18 cellular contexts compared by ENCODE assay signal in genomic region chr3:122826315-122826714, GRCh38. TPM values are rescaled to one million over a fixed set of nuclear protein-coding genes. Genes with fewer than 3 reads are reported as not detected.
DNase-seq lines count a peak whose midpoint lies in the region; ATAC-seq and TF ChIP-seq lines count a peak whose summit lies in the region.
"Had no signal": no experiment of that assay in that cellular context is flagged by ENCODE, and none has a peak within 500 bp of the region (broad histone marks: within the 10 kb centered on the region; RNA-seq: fewer than 3 reads in every experiment).

No MANE protein-coding gene starts in this region.

- H3K4me1 ChIP-seq in psoas muscle, result peaks cover 8% of the 10 kb centered on the region
- no peaks in the 10 kb centered on the region for H3K4me1 ChIP-seq in upper lobe of right lung
- H3K4me1 ChIP-seq in effector memory CD4-positive, alpha-beta T cell (ENCODE audit: control insufficient read depth, insufficient read depth, low read length, poor library complexity, severe bottlenecking), result no peaks in the 10 kb centered on the region
- H3K4me1 ChIP-seq: BLaER1, Caco-2, HAP-1 had no signal

- intact Hi-C loops in psoas muscle (cut with DNase I), result no loop called here
- intact Hi-C loops in upper lobe of right lung (cut with DNase I), result no loop called here

- H3K27ac ChIP-seq in psoas muscle (peak overlapping the region; percentile 79), upper lobe of right lung (no peak overlapping the region)
- no peak overlapping the region for H3K27ac ChIP-seq in effector memory CD4-positive, alpha-beta T cell (ENCODE audit: insufficient read depth, low read length, poor library complexity, severe bottlenecking)
- H3K27ac ChIP-seq: 22Rv1, BLaER1, HL-60 had no signal

- no peaks in the 10 kb centered on the region for H3K9me3 ChIP-seq in psoas muscle
- H3K9me3 ChIP-seq in upper lobe of right lung, result no peaks in the 10 kb centered on the region
- H3K9me3 ChIP-seq in effector memory CD4-positive, alpha-beta T cell (ENCODE audit: control insufficient read depth, low read length), result no peaks in the 10 kb centered on the region
- H3K9me3 ChIP-seq: BLaER1, Caco-2, HAP-1 had no signal

- DNase-seq in NCI-H1105 treated with DMSO at 0.1 percent for 48 hours (lab: John Stamatoyannopoulos, UW), result peak; percentile 11
- no peak for DNase-seq in NCI-H1105 (lab: John Stamatoyannopoulos, UW)
- DNase-seq in fibroblast of villous mesenchyme (ENCODE audit: low read depth), result peak; percentile 2
- DNase-seq in psoas muscle, result no peak
- no peak for DNase-seq in upper lobe of right lung
- DNase-seq in effector memory CD4-positive, alpha-beta T cell, result no peak
- no peak for DNase-seq in kidney tubule cell (ENCODE audit: low spot score)
- no peak for DNase-seq in central memory CD4-positive, alpha-beta T cell
- DNase-seq: AML-193; Caco-2; CD8-positive, alpha-beta memory T cell; DND-41; GDM1; HFFc6 had no signal

- no peaks in the 10 kb centered on the region for H3K27me3 ChIP-seq in psoas muscle (ENCODE audit: insufficient read depth in 3 of 3, low read length in 2 of 3)
- H3K27me3 ChIP-seq in upper lobe of right lung, result no peaks in the 10 kb centered on the region
- no peaks in the 10 kb centered on the region for H3K27me3 ChIP-seq in effector memory CD4-positive, alpha-beta T cell (replicated peaks; ENCODE audit: control insufficient read depth, insufficient read depth, low read length, poor library complexity, severe bottlenecking)
- H3K27me3 ChIP-seq: BLaER1 had no signal

- H3K4me3 ChIP-seq in fibroblast of villous mesenchyme (ENCODE audit: low read depth, low read length) (no peak overlapping the region), psoas muscle (no peak overlapping the region), upper lobe of right lung (no peak overlapping the region)
- H3K4me3 ChIP-seq in effector memory CD4-positive, alpha-beta T cell (ENCODE audit: insufficient read depth, low read depth, low read length, poor library complexity, severe bottlenecking), result no peak overlapping the region
- H3K4me3 ChIP-seq: BLaER1, HAP-1 had no signal

- H3K36me3 ChIP-seq in psoas muscle (ENCODE audit: insufficient read depth in 1 of 2, low read depth in 1 of 2), result peaks cover under 1 to 46% of the 10 kb centered on the region in 2 donors
- H3K36me3 ChIP-seq in upper lobe of right lung, result no peaks in the 10 kb centered on the region
- H3K36me3 ChIP-seq in effector memory CD4-positive, alpha-beta T cell (ENCODE audit: control insufficient read depth, insufficient read depth, low read length), result no peaks in the 10 kb centered on the region

- no peak for TF ChIP-seq CTCF in fibroblast of villous mesenchyme (IDR thresholded peaks at IDR 0.05; ENCODE audit: insufficient read depth, low read depth, low read length)
- TF ChIP-seq CTCF in psoas muscle (IDR thresholded peaks at IDR 0.05), result no peak
- no peak for TF ChIP-seq CTCF in upper lobe of right lung (IDR thresholded peaks at IDR 0.05)

- no peak for ATAC-seq in psoas muscle
- peak; percentile 9 for ATAC-seq in upper lobe of right lung

- WGBS in psoas muscle, 3 donors, result 91 to 98% (median 91%) methylated on average over 1 of the region's 1 CpG

RNA-seq across cellular contexts. Expression of gene SLC49A4, which starts 31.4 kb away (rescaled TPM):
- total RNA-seq in fibroblast of villous mesenchyme (27.1 and 40.2 TPM in 2 replicates), psoas muscle (10 to 100 TPM; 12.5 to 44.2 (median 26.9) TPM), upper lobe of right lung (14.2 TPM)
- 10 to 100 TPM; 15.1 to 21.8 (median 21.1) TPM for polyA plus RNA-seq in psoas muscle

RNA-seq across cellular contexts. Expression of gene HSPBAP1, which starts 32.7 kb away (rescaled TPM):
- total RNA-seq in fibroblast of villous mesenchyme (6.0 and 6.4 TPM in 2 replicates), psoas muscle (10 to 100 TPM in 3 of 4 donors, 1 to 10 TPM in 1; 4.8 to 18.2 (median 16.2) TPM), upper lobe of right lung (15.1 TPM)
- polyA plus RNA-seq in psoas muscle, result 10 to 100 TPM in 2 of 3 donors, 1 to 10 TPM in 1; 6.1 to 24.7 (median 18.9) TPM

Comparison
In these comparisons a context has a peak if more than half of its experiments do, and no peak if none do; other contexts are left out.
1. DNase-seq: peak in NCI-H1105 treated with DMSO at 0.1 percent for 48 hours (single experiment) and fibroblast of villous mesenchyme (single experiment); none in NCI-H1105 (single experiment), psoas muscle (0 of 2), upper lobe of right lung (single experiment), effector memory CD4-positive, alpha-beta T cell (0 of 3), kidney tubule cell (single experiment) and central memory CD4-positive, alpha-beta T cell (single experiment).